ENCODE assay signal across 8 cellular contexts in the genomic region with DNA sequence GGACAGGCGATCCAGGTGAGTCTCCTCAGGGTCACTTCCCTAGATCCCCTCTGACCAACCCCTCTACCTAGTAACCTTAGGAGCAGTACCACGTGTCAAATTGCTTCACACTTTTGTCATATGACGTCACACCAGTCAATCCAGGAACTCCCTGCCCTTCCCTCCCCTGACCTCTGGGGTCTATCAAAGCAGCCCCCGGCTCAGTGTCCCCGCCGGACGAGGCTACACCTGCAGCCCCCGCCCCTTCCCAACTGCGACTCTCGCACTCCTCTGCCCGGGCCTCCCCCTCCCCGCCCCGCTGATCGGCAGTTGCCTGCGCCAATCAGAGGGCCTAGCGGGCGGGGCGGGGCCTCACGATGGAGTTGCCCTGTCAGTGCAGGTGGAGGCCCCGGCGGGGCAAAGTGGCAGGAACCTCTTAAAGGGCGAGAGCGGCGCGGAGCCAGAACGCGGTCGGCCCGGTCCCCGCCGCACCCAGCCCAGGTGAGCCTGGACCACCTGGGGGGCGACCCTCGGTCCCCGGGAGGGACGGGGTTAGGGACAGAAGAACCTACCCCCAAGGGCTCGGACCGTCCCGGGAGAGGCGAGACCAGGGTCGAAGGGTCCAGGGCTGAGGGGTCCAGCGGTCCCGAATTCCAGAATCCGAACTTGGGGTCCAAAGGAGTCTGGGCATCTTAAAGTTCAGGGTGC. TPM values are rescaled to one million over a fixed set of nuclear protein-coding genes. Genes with fewer than 3 reads are reported as not detected.
A peak's percentile ranks its signal among the peaks of the same experiment; 100 is the strongest.
DNase-seq lines count a peak whose midpoint lies in the region; ATAC-seq and TF ChIP-seq lines count a peak whose summit lies in the region.

No MANE protein-coding gene starts in this region.

- H3K4me3 Mint-ChIP-seq in H9 (peak overlapping the region; percentile 71 to 85), T-cell (peak overlapping the region; percentile 75 to 92 (median 85))

- no peaks in the 10 kb centered on the region for H3K36me3 ChIP-seq in adrenal gland (replicated peaks in 1 of 2)

- H3K18ac ChIP-seq in H9 (ENCODE audit: insufficient read length, low read depth, low read length), result peak overlapping the region; percentile 30

- no peak overlapping the region for H3K23ac ChIP-seq in H9 (ENCODE audit: insufficient read length, low read depth, low read length)

- no peak overlapping the region for H4K91ac ChIP-seq in H9 (ENCODE audit: insufficient read length, low read depth, low read length)

- no peak overlapping the region for H3T11ph ChIP-seq in H9 (ENCODE audit: low read length)

- H3K27ac Mint-ChIP-seq in H9 (peak overlapping the region in 2 of 3 experiments; percentile 80 to 81; a peak in 3 of 7 replicates), T-cell (peak overlapping the region; percentile 71 to 83)

- no peak overlapping the region for H2BK5ac ChIP-seq in H9 (ENCODE audit: insufficient read length, low read length)

- H4K20me1 ChIP-seq in H9 (ENCODE audit: control insufficient read depth, insufficient read depth, insufficient read length), result no peaks in the 10 kb centered on the region

- no peaks in the 10 kb centered on the region for H3K79me2 ChIP-seq in H9 (ENCODE audit: insufficient read depth, low read length)

- no peaks in the 10 kb centered on the region for H3K79me1 ChIP-seq in H9 (ENCODE audit: insufficient read depth, low read depth, low read length, poor library complexity, severe bottlenecking)

- no peak overlapping the region for H3K56ac ChIP-seq in H9 (ENCODE audit: insufficient read length, low read depth, low read length)

- no peak overlapping the region for H3K9ac ChIP-seq in H9 (ENCODE audit: extremely low read depth, insufficient read length, low read length)

- no peak overlapping the region for H2BK15ac ChIP-seq in H9 (ENCODE audit: low read depth, low read length)

- H3K27ac ChIP-seq in H9 (ENCODE audit: insufficient read length, low read depth, low read length) (no peak overlapping the region), adrenal gland (peak overlapping the region in 3 of 5 donors; percentile 29 to 77 (median 76))

- CTCF ChIA-PET in T-cell (lab: Charles Lee), result interaction anchor here in 1 of 2 donors (0.6 kb wide), 1 partner anchor 133 kb away, joined by 13 read pairs; no protein-coding TSS in a partner anchor

- no peak overlapping the region for H2BK12ac ChIP-seq in H9 (ENCODE audit: insufficient read length, low read depth, low read length)

- peaks cover 15% of the 10 kb centered on the region for H3K23me2 ChIP-seq in H9 (ENCODE audit: insufficient read length, low read depth, low read length, poor library complexity, severe bottlenecking)

- H3K27me3 ChIP-seq in H9 (ENCODE audit: insufficient read depth, low read length) (no peaks in the 10 kb centered on the region), adrenal gland (no peaks in the 10 kb centered on the region)

- peak overlapping the region; percentile 82 for H3K4me2 ChIP-seq in H9 (ENCODE audit: insufficient read depth, insufficient read length, low read length)

- TF ChIP-seq CTCF in H9 (conservative IDR thresholded peaks at IDR 0.05) (no peak), adrenal gland (IDR thresholded peaks at IDR 0.05) (peak in 2 of 6 experiments; percentile 7 to 29)

- no peak overlapping the region for H4K8ac ChIP-seq in H9 (replicated peaks; ENCODE audit: insufficient read length, low read depth, low read length)

- ATAC-seq in T-cell (replicated peaks in 1 of 4) (peak; percentile 75 to 79 (median 76)), left cardiac atrium (peak; percentile 83 to 87)

- peak overlapping the region; percentile 60 to 75 (median 72) for H3K4me3 ChIP-seq in adrenal gland

- no peaks in the 10 kb centered on the region for H3K36me3 Mint-ChIP-seq in H9 (ENCODE audit: insufficient read depth in 1 of 3, low read depth in 3 of 3)
- no peaks in the 10 kb centered on the region for H3K36me3 Mint-ChIP-seq in T-cell

- DNase-seq in DMS79 treated with DMSO at 0.1 percent for 48 hours (lab: John Stamatoyannopoulos, UW) (peak; percentile 60), H9 (peak; percentile 96), NCI-H1092 treated with DMSO at 0.1 percent for 48 hours (lab: John Stamatoyannopoulos, UW) (peak; percentile 39), T-cell (peak; percentile 82 to 92 (median 88)), adrenal gland (peak; percentile 87 to 93 (median 90)), left cardiac atrium (peak; percentile 87), posterior vena cava (ENCODE audit: low spot score) (peak; percentile 92), ureter (ENCODE audit: low spot score) (peak; percentile 89)

- no peak overlapping the region for H3K4ac ChIP-seq in H9 (ENCODE audit: low read depth, low read length)

- no peaks in the 10 kb centered on the region for H3K9me3 ChIP-seq in H9 (ENCODE audit: control insufficient read depth, low read depth, low read length)
- no peaks in the 10 kb centered on the region for H3K9me3 ChIP-seq in adrenal gland (replicated peaks in 1 of 3)

- H2BK120ac ChIP-seq in H9 (ENCODE audit: low read depth, low read length, poor library complexity, severe bottlenecking), result no peak overlapping the region

- H2AFZ ChIP-seq in H9 (ENCODE audit: low read length), result no peak overlapping the region

- H3K14ac ChIP-seq in H9 (ENCODE audit: insufficient read depth, low read length), result no peak overlapping the region

- H3K4me1 ChIP-seq in H9 (ENCODE audit: insufficient read depth, low read length) (peaks cover 16% of the 10 kb centered on the region; the same call in 1 of the 2 replicates), adrenal gland (replicated peaks in 1 of 2) (peaks cover 11 to 28% of the 10 kb centered on the region in 2 donors)

- H3K27me3 Mint-ChIP-seq in H9 (ENCODE audit: low read depth) (peaks cover 19% of the 10 kb centered on the region), T-cell (no peaks in the 10 kb centered on the region)

- H3K9me3 Mint-ChIP-seq in H9, result peaks cover 0 to 3% of the 10 kb centered on the region in 2 experiments; a peak in 1 of 5 replicates
- no peaks in the 10 kb centered on the region for H3K9me3 Mint-ChIP-seq in T-cell

- no peak overlapping the region for H2BK20ac ChIP-seq in H9 (ENCODE audit: low read depth, low read length, poor library complexity, severe bottlenecking)

- no peak overlapping the region for H4K5ac ChIP-seq in H9 (ENCODE audit: insufficient read length, low read depth, low read length)

- peaks cover 45 to 48% of the 10 kb centered on the region in 2 experiments for H3K4me1 Mint-ChIP-seq in H9
- H3K4me1 Mint-ChIP-seq in T-cell, result peaks cover 60 to 65% (median 61%) of the 10 kb centered on the region in 3 donors

- H2AK5ac ChIP-seq in H9 (ENCODE audit: insufficient read length, low read length), result no peak overlapping the region

- intact Hi-C loops in adrenal gland (cut with DNase I) (loop anchor here (10.0 kb wide), 2 partner anchors 238 to 298 kb away; a partner anchor contains a TSS), left cardiac atrium (cut with DNase I) (loop anchor here in 1 of 2 donors (10.0 kb wide), 1 partner anchor 1818 kb away; no protein-coding TSS in a partner anchor), posterior vena cava (cut with DNase I) (loop anchor here in 1 of 2 donors (5.0 kb wide), 1 partner anchor 315 kb away; no protein-coding TSS in a partner anchor)

- peak; percentile 51 to 80 for TF ChIP-seq POLR2A in adrenal gland (IDR thresholded peaks at IDR 0.05)

- POLR2A ChIA-PET in T-cell (lab: Charles Lee), result interaction anchor here in 1 of 2 donors (0.5 kb wide), 1 partner anchor 241 kb away, joined by 3 read pairs; no protein-coding TSS in a partner anchor

- WGBS in H9 (ENCODE audit: extremely low coverage, insufficient read length, low lambda C conversion rate), result no CpG with 5 or more reads among the region's 43 CpGs
- WGBS in adrenal gland, 4 donors, result 1 to 3% (median 2%) methylated on average over 9 to 43 of the region's 43 CpGs

RNA-seq across cellular contexts. Expression of a gene that starts 27.5 kb away (rescaled TPM):
- total RNA-seq in H9 (2021), result 72.5 and 75.4 TPM in 2 replicates
- 100 to 1,000 TPM; 199 to 257 (median 241) TPM for total RNA-seq in T-cell
- 10 to 100 TPM; 25.5 to 47.8 (median 31.8) TPM for total RNA-seq in adrenal gland
- 10 to 100 TPM in 2 of 3 donors, 1 to 10 TPM in 1; 6.6 to 23.8 (median 10.2) TPM for polyA plus RNA-seq in adrenal gland
- 10 to 100 TPM; 16.0 to 24.2 TPM for total RNA-seq in left cardiac atrium
- total RNA-seq in posterior vena cava, result 10 to 100 TPM; 16.6 to 21.7 TPM
- 109 TPM for total RNA-seq in ureter

Comparison
In these comparisons a context has a peak if more than half of its experiments do, and no peak if none do; other contexts are left out.
1. DNase-seq: peak in every context shown above with its lines; median percentile 96 in H9; 92 in posterior vena cava; 90 in adrenal gland; 89 in ureter; 88 in T-cell; 87 in left cardiac atrium; 60 in DMS79 treated with DMSO at 0.1 percent for 48 hours; 39 in NCI-H1092 treated with DMSO at 0.1 percent for 48 hours.